ENCODE assay signal across 11 cellular contexts in the genomic region with DNA sequence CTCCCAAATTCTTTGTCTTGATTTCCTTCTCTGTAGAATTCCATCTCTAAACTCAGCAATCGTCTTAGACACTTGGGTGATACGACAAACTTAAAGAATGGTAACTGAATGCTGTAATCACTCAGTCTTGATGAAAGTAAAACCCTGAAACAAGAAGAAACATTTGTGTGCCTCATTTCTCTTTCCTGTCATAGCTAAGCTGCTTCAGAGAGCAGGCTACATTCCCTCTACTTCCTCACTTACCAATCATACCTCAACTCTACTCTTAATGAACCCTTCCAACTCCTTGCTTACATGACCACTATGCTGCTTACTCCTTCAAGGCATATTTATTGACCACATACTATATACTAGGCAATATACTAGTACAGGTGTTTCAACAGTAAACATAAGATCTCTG. TPM values are rescaled to one million over a fixed set of nuclear protein-coding genes. Genes with fewer than 3 reads are reported as not detected.
DNase-seq lines count a peak whose midpoint lies in the region; ATAC-seq and TF ChIP-seq lines count a peak whose summit lies in the region.
"Had no signal": no experiment of that assay in that cellular context is flagged by ENCODE, and none has a peak within 500 bp of the region (broad histone marks: within the 10 kb centered on the region; RNA-seq: fewer than 3 reads in every experiment).

No MANE protein-coding gene starts in this region.

- peak overlapping the region; percentile 1 for H3K4me3 ChIP-seq in CD4-positive, CD25-positive, alpha-beta regulatory T cell (ENCODE audit: low read depth, low read length)
- H3K4me3 ChIP-seq: sigmoid colon had no signal

- H3K27ac Mint-ChIP-seq in CD4-positive, CD25-positive, alpha-beta regulatory T cell: peak overlapping the region; percentile 5 to 78 (median 13)
- peak overlapping the region; percentile 73 for H3K27ac Mint-ChIP-seq in chondrocyte (ENCODE audit: unreplicated experiment)

- H3K9me3 Mint-ChIP-seq in CD4-positive, CD25-positive, alpha-beta regulatory T cell: no peaks in the 10 kb centered on the region
- no peaks in the 10 kb centered on the region for H3K9me3 Mint-ChIP-seq in chondrocyte (ENCODE audit: low read depth)

- H3K4me1 ChIP-seq in CD4-positive, CD25-positive, alpha-beta regulatory T cell (ENCODE audit: control insufficient read depth, insufficient read depth, low read length, poor library complexity, severe bottlenecking): peaks cover 32% of the 10 kb centered on the region

- H3K27me3 ChIP-seq in CD4-positive, CD25-positive, alpha-beta regulatory T cell (ENCODE audit: control insufficient read depth, insufficient read depth, low read length): no peaks in the 10 kb centered on the region
- H3K27me3 ChIP-seq: sigmoid colon had no signal

- no peak overlapping the region for H3K27ac ChIP-seq in CD4-positive, CD25-positive, alpha-beta regulatory T cell (ENCODE audit: insufficient read depth, low read length, poor library complexity, severe bottlenecking)
- H3K27ac ChIP-seq: sigmoid colon had no signal

- no peaks in the 10 kb centered on the region for H3K9me3 ChIP-seq in CD4-positive, CD25-positive, alpha-beta regulatory T cell (ENCODE audit: control insufficient read depth in 2 of 2, low read length in 2 of 2)
- H3K9me3 ChIP-seq: sigmoid colon had no signal

- no peaks in the 10 kb centered on the region for H3K27me3 Mint-ChIP-seq in CD4-positive, CD25-positive, alpha-beta regulatory T cell
- no peaks in the 10 kb centered on the region for H3K27me3 Mint-ChIP-seq in chondrocyte (ENCODE audit: low read depth)

- peak overlapping the region in 2 of 4 donors; percentile 22 to 26 for H3K4me3 Mint-ChIP-seq in CD4-positive, CD25-positive, alpha-beta regulatory T cell
- H3K4me3 Mint-ChIP-seq in chondrocyte (ENCODE audit: unreplicated experiment): no peak overlapping the region

- peaks cover 4% of the 10 kb centered on the region for H3K36me3 Mint-ChIP-seq in CD4-positive, CD25-positive, alpha-beta regulatory T cell
- peaks cover 4% of the 10 kb centered on the region for H3K36me3 Mint-ChIP-seq in chondrocyte (ENCODE audit: low read depth)

- peaks cover 42 to 80% (median 66%) of the 10 kb centered on the region in 4 donors for H3K4me1 Mint-ChIP-seq in CD4-positive, CD25-positive, alpha-beta regulatory T cell
- H3K4me1 Mint-ChIP-seq in chondrocyte (ENCODE audit: low read depth): peaks cover 64% of the 10 kb centered on the region

- ATAC-seq in CD4-positive, CD25-positive, alpha-beta regulatory T cell (ENCODE audit: low read depth in 2 of 2): no peak
- ATAC-seq in GM18861 (IDR thresholded peaks at IDR 0.05; ENCODE audit: unreplicated experiment) (peak; percentile 25), HG03097 (IDR thresholded peaks at IDR 0.05; ENCODE audit: low FRiP score, unreplicated experiment) (peak; percentile 38), HG03469 (IDR thresholded peaks at IDR 0.05; ENCODE audit: unreplicated experiment) (no peak), HG03025 (IDR thresholded peaks at IDR 0.05; ENCODE audit: low FRiP score, unreplicated experiment) (no peak)

- H3K36me3 ChIP-seq in CD4-positive, CD25-positive, alpha-beta regulatory T cell (ENCODE audit: control insufficient read depth, insufficient read depth, low read length): no peaks in the 10 kb centered on the region
- H3K36me3 ChIP-seq: sigmoid colon had no signal

- DNase-seq in CD4-positive, CD25-positive, alpha-beta regulatory T cell: peak in 1 of 3 donors; percentile 35
- DNase-seq in chondrocyte (ENCODE audit: low spot score): no peak
- no peak for DNase-seq in NCI-H2029 (lab: John Stamatoyannopoulos, UW)
- no peak for DNase-seq in NCI-H128 (lab: John Stamatoyannopoulos, UW; ENCODE audit: unreplicated experiment)
- DNase-seq: effector CD8-positive, alpha-beta T cell; NCI-H1694 treated with DMSO at 0.1 percent for 48 hours; sigmoid colon had no signal

- TF ChIP-seq CTCF in chondrocyte (IDR thresholded peaks at IDR 0.05): no peak

RNA-seq across cellular contexts. Expression of gene MAP4K5, which starts 8.3 kb away (rescaled TPM):
- total RNA-seq in CD4-positive, CD25-positive, alpha-beta regulatory T cell: 45.4 TPM
- polyA plus RNA-seq in CD4-positive, CD25-positive, alpha-beta regulatory T cell: 10 to 100 TPM; 13.2 to 23.0 (median 20.0) TPM
- total RNA-seq in chondrocyte: 103 to 112 TPM (median 105 TPM) in 3 replicates

RNA-seq across cellular contexts. Expression of gene ATL1, which starts 35.9 kb away (rescaled TPM):
- total RNA-seq in CD4-positive, CD25-positive, alpha-beta regulatory T cell: 1.4 TPM
- 1 to 10 TPM in 3 of 4 donors, under 1 TPM in 1; 0.62 to 1.6 (median 1.3) TPM for polyA plus RNA-seq in CD4-positive, CD25-positive, alpha-beta regulatory T cell
- total RNA-seq in chondrocyte: 19.0 to 19.4 TPM (median 19.4 TPM) in 3 replicates

Comparison
In these comparisons a context has a peak if more than half of its experiments do, and no peak if none do; other contexts are left out.
1. ATAC-seq: peak in GM18861 (single experiment) and HG03097 (single experiment); none in CD4-positive, CD25-positive, alpha-beta regulatory T cell (0 of 2), HG03469 (single experiment) and HG03025 (single experiment).